ENCODE assay signal across 24 cellular contexts in genomic region chr1:35361638-35362037, GRCh38.
DNase-seq lines count a peak whose midpoint lies in the region; ATAC-seq, FAIRE-seq and TF ChIP-seq lines count a peak whose summit lies in the region.
"Had no signal": no experiment of that assay in that cellular context is flagged by ENCODE, and none has a peak within 500 bp of the region (broad histone marks: within the 10 kb centered on the region; RNA-seq: fewer than 3 reads in every experiment).

No MANE protein-coding gene starts in this region.

- peaks cover 0 to 11% of the 10 kb centered on the region in 2 experiments; a peak in 1 of 4 replicates for H3K79me2 ChIP-seq in H1 (ENCODE audit: control insufficient read depth in 1 of 2, insufficient read depth in 2 of 2, low read length in 2 of 2)

- no peak for TF ChIP-seq RAD21 in H1 (IDR thresholded peaks at IDR 0.05 in 1 of 2, conservative IDR thresholded peaks at IDR 0.05 in 1 of 2; ENCODE audit: low read depth in 2 of 2, low read length in 2 of 2)

- H3K9me3 Mint-ChIP-seq in CD4-positive, alpha-beta T cell, result no peaks in the 10 kb centered on the region

- no peak overlapping the region for H2BK120ac ChIP-seq in H1 (replicated peaks; ENCODE audit: low read depth, low read length)

- no peak overlapping the region for H4K5ac ChIP-seq in H1 (ENCODE audit: insufficient read length, low read depth, low read length)

- no peak overlapping the region for H2BK20ac ChIP-seq in H1 (ENCODE audit: low read length)

- no peak overlapping the region for H2AFZ ChIP-seq in H1 (ENCODE audit: low read length)

- no peak overlapping the region for H3K56ac ChIP-seq in H1 (replicated peaks; ENCODE audit: insufficient read length, low read depth, low read length)

- H3K23ac ChIP-seq in H1 (ENCODE audit: insufficient read length), result no peak overlapping the region

- TF ChIP-seq CTCF in CD4-positive, alpha-beta T cell (IDR thresholded peaks at IDR 0.05), result no peak
- no peak for TF ChIP-seq CTCF in VCaP (conservative IDR thresholded peaks at IDR 0.05)
- TF ChIP-seq CTCF in H1 (IDR thresholded peaks at IDR 0.05; ENCODE audit: control extremely low read depth in 1 of 3, insufficient read depth in 1 of 3, low read depth in 1 of 3, low read length in 3 of 3), result no peak

- no peak overlapping the region for H4K8ac ChIP-seq in H1 (ENCODE audit: extremely low read depth, insufficient read depth, low read length)

- DNase-seq in CD4-positive, alpha-beta T cell, result no peak
- DNase-seq in H1 (ENCODE audit: low read depth in 1 of 2, low spot score in 2 of 2) (no peak), NCI-H2029 (lab: John Stamatoyannopoulos, UW) (no peak), NCI-H2081 (lab: John Stamatoyannopoulos, UW) (no peak), anterior cingulate cortex (lab: John Stamatoyannopoulos, UW) (no peak)
- no peak for DNase-seq in activated CD4-positive, alpha-beta T cell treated with anti-CD3 and anti-CD28 coated beads for 48 hours
- DNase-seq: BE2C, Caco-2, DMS 273 treated with DMSO at 0.1 percent for 48 hours, DMS79 treated with DMSO at 0.1 percent for 48 hours, GOT3, KBM-7, NCI-H1092, NCI-H1436, NCI-H2029 treated with DMSO at 0.1 percent for 48 hours, NCI-H2171 treated with DMSO at 0.1 percent for 48 hours, NCI-H524 treated with DMSO at 0.1 percent for 48 hours, PC-3, SHP77, SW 1271 had no signal

- H2BK5ac ChIP-seq in H1 (ENCODE audit: low read depth, low read length), result no peak overlapping the region

- no peaks in the 10 kb centered on the region for H3K9me3 ChIP-seq in CD4-positive, alpha-beta T cell (ENCODE audit: control insufficient read depth, low read length)
- H3K9me3 ChIP-seq in HUES6 (ENCODE audit: control insufficient read depth, insufficient read depth, low read depth, low read length) (no peaks in the 10 kb centered on the region), H1 (ENCODE audit: insufficient read depth in 2 of 2, low read depth in 1 of 2, low read length in 1 of 2) (no peaks in the 10 kb centered on the region)
- H3K9me3 ChIP-seq: A549, BE2C, Caco-2 had no signal

- no peak overlapping the region for H3K14ac ChIP-seq in H1 (ENCODE audit: insufficient read length)

- H3K27ac Mint-ChIP-seq in CD4-positive, alpha-beta T cell, result peak overlapping the region; percentile 14

- H2AK5ac ChIP-seq in H1 (ENCODE audit: low read depth, low read length), result no peak overlapping the region

- peaks cover 11% of the 10 kb centered on the region for H3K4me1 Mint-ChIP-seq in CD4-positive, alpha-beta T cell (ENCODE audit: low read depth)

- H3K4me3 ChIP-seq in HUES6 (ENCODE audit: low read depth, low read length) (no peak overlapping the region), H1 (ENCODE audit: extremely low read depth in 1 of 4, insufficient read depth in 2 of 4, low read depth in 3 of 4, low read length in 4 of 4) (no peak overlapping the region)
- H3K4me3 ChIP-seq: A549 had no signal

- peaks cover 59% of the 10 kb centered on the region for H3K36me3 Mint-ChIP-seq in CD4-positive, alpha-beta T cell (ENCODE audit: low read depth)

- no peak for FAIRE-seq in H1 (lab: Jason Lieb, UNC)
- FAIRE-seq: A549, GM12892 had no signal

- no peaks in the 10 kb centered on the region; the same call in 1 of the 2 replicates for H3K79me1 ChIP-seq in H1 (ENCODE audit: low read depth, low read length)

- no peak overlapping the region for H2BK12ac ChIP-seq in H1 (ENCODE audit: low read depth, low read length)

- POLR2A ChIA-PET in CD4-positive, alpha-beta T cell (lab: Charles Lee), result no interaction called here
- POLR2A ChIA-PET in H1 (lab: Charles Lee; ENCODE audit: partially characterized antibody), result interaction anchor here (0.6 to 1.1 kb wide), 3 partner anchors 8 to 169 kb away, joined by 3 read pairs; partner anchors contain the start of gene SFPQ

- no peak overlapping the region for H4K91ac ChIP-seq in H1 (replicated peaks; ENCODE audit: insufficient read length, low read length)

- no peak overlapping the region for H3K4ac ChIP-seq in H1 (replicated peaks; ENCODE audit: insufficient read length, low read depth, low read length)

- H3K27me3 Mint-ChIP-seq in CD4-positive, alpha-beta T cell, result no peaks in the 10 kb centered on the region

- peaks cover 18% of the 10 kb centered on the region for H3K36me3 ChIP-seq in HUES6 (ENCODE audit: control insufficient read depth, insufficient read depth, low read length)
- peaks cover 0 to 10% (median 0%) of the 10 kb centered on the region in 4 experiments; a peak in 1 of 8 replicates for H3K36me3 ChIP-seq in H1 (ENCODE audit: control insufficient read depth in 2 of 4, insufficient read depth in 4 of 4, low read length in 3 of 4)
- H3K36me3 ChIP-seq: BE2C had no signal

- no peak overlapping the region for H3K18ac ChIP-seq in H1 (ENCODE audit: extremely low read depth, low read length)

- H3K27me3 ChIP-seq in CD4-positive, alpha-beta T cell (ENCODE audit: control insufficient read depth, insufficient read depth, low read length), result no peaks in the 10 kb centered on the region
- H3K27me3 ChIP-seq in HUES6 (ENCODE audit: control insufficient read depth, insufficient read depth, low read length), result no peaks in the 10 kb centered on the region
- H3K27me3 ChIP-seq in H1 (replicated peaks in 1 of 4; ENCODE audit: control insufficient read depth in 3 of 4, extremely low read depth in 1 of 4, insufficient read depth in 3 of 4, low read length in 3 of 4), result no peaks in the 10 kb centered on the region
- H3K27me3 ChIP-seq: BE2C had no signal

- H3K4me2 ChIP-seq in H1 (ENCODE audit: insufficient read depth in 1 of 2, low read depth in 2 of 2, low read length in 2 of 2), result no peak overlapping the region
- H3K4me2 ChIP-seq: A549 had no signal

- H3K9ac ChIP-seq in HUES6 (ENCODE audit: low read length), result no peak overlapping the region
- no peak overlapping the region for H3K9ac ChIP-seq in H1 (replicated peaks in 1 of 4; ENCODE audit: extremely low read depth in 1 of 4, low read depth in 3 of 4, low read length in 3 of 4)

- no peak for TF ChIP-seq EP300 in H1 (IDR thresholded peaks at IDR 0.05; ENCODE audit: borderline replicate concordance in 1 of 2, low read depth in 2 of 2, low read length in 2 of 2)

- no peak overlapping the region for H2BK15ac ChIP-seq in H1 (ENCODE audit: low read length)

- ATAC-seq in CD4-positive, alpha-beta T cell (ENCODE audit: poor library complexity), result no peak
- ATAC-seq: A549, PC-3 had no signal

- intact Hi-C loops in CD4-positive, alpha-beta T cell (cut with DNase I, micrococcal nuclease), result no loop called here

- WGBS in H1 (ENCODE audit: extremely low coverage in 1 of 2, insufficient coverage in 1 of 2, insufficient read length in 1 of 2, insufficient replicate concordance in 2 of 2, low coverage in 1 of 2, low lambda C conversion rate in 2 of 2, missing lambda C conversion rate in 1 of 2), 2 experiments, result 64% methylated on average over 3 of the region's 3 CpGs; no CpG with 5 or more reads in 1 of the 2 experiments

- CTCF ChIA-PET in CD4-positive, alpha-beta T cell (lab: Charles Lee), result no interaction called here
- CTCF ChIA-PET in H1 (lab: Charles Lee; ENCODE audit: partially characterized antibody), result interaction anchor here (0.9 to 1.4 kb wide), 5 partner anchors 9 to 477 kb away, joined by 3 to 5 read pairs (median 4); no protein-coding TSS in a partner anchor

- no peak for TF ChIP-seq POLR2A in H1 (IDR thresholded peaks at IDR 0.05; ENCODE audit: control extremely low read depth in 1 of 2, low read depth in 2 of 2, low read length in 2 of 2)

- H4K20me1 ChIP-seq in H1 (replicated peaks in 1 of 2; ENCODE audit: control insufficient read depth in 1 of 2, insufficient read depth in 2 of 2, low read length in 2 of 2), result no peaks in the 10 kb centered on the region

- no peaks in the 10 kb centered on the region for H3K23me2 ChIP-seq in H1 (ENCODE audit: low read depth, low read length)

- H3K27ac ChIP-seq in CD4-positive, alpha-beta T cell (ENCODE audit: low read depth, low read length), result no peak overlapping the region
- H3K27ac ChIP-seq in HUES6 (ENCODE audit: low read depth, low read length) (peak overlapping the region; percentile 82), VCaP (0 out of 2 replicates have a peak overlapping the region, but pooled peaks have one; percentile 3), H1 (ENCODE audit: low read depth, low read length) (no peak overlapping the region)
- H3K27ac ChIP-seq: A549 had no signal

- H3K4me3 Mint-ChIP-seq in CD4-positive, alpha-beta T cell, result no peak overlapping the region

- peaks cover 22% of the 10 kb centered on the region; the same call in 1 of the 2 replicates for H3K4me1 ChIP-seq in HUES6 (ENCODE audit: control insufficient read depth, insufficient read depth, low read length)
- no peaks in the 10 kb centered on the region; a peak in 1 of 7 replicates for H3K4me1 ChIP-seq in H1 (replicated peaks in 1 of 4; ENCODE audit: control insufficient read depth in 3 of 4, insufficient read depth in 4 of 4, low read length in 3 of 4)
- H3K4me1 ChIP-seq: A549, BE2C, Caco-2 had no signal

TF ChIP-seq in H1, 55 proteins besides CTCF, POLR2A, EP300 and RAD21:
- TF ChIP-seq SRF (IDR thresholded peaks at IDR 0.05; ENCODE audit: low read depth, low read length), result peak; percentile 80
- no peak for TF ChIP-seq KDM4A (IDR thresholded peaks at IDR 0.05; ENCODE audit: low read depth, low read length, severe bottlenecking)
- TF ChIP-seq NRF1 (IDR thresholded peaks at IDR 0.05; ENCODE audit: low read depth, low read length), result no peak

Comparison
In these comparisons a context has a peak if more than half of its experiments do, and no peak if none do; other contexts are left out.
1. H3K27ac ChIP-seq: peak in HUES6 (single experiment) and VCaP (single experiment); none in CD4-positive, alpha-beta T cell (single experiment) and H1 (single experiment).